In genomic region chr10:130935897-130936550, GRCh38 we compare ENCODE assay signal across 27 cellular contexts.
"Had no signal": no experiment of that assay in that cellular context is flagged by ENCODE, and none has a peak within 500 bp of the region (broad histone marks: within the 10 kb centered on the region; RNA-seq: fewer than 3 reads in every experiment).

No MANE protein-coding gene starts in this region.

- H3K27ac ChIP-seq: neutrophil, pancreas, stomach, upper lobe of right lung had no signal

- H3K27ac Mint-ChIP-seq: activated naive CD4-positive, alpha-beta T cell treated with anti-CD3 and anti-CD28 coated beads, Interleukin-2, amount 50 U/mL, for 24 hours; dendritic cell treated with granulocyte-macrophage colony-stimulating factor and Interleukin-4, amounts not matched to agents 40 ng/mL and 50 ng/mL, for 4 days; stimulated activated effector memory CD8-positive, alpha-beta T cell treated with anti-CD3 and anti-CD28 coated beads, Interleukin-12 subunit alpha, Interleukin-12 subunit beta, amount 100 ng/mL, for 72 hours had no signal

- H3K4me2 ChIP-seq: SK-N-SH, smooth muscle cell had no signal

- ATAC-seq: left lobe of liver; sciatic nerve; stimulated activated effector memory CD8-positive, alpha-beta T cell treated with anti-CD3 and anti-CD28 coated beads, Interleukin-12 subunit alpha, Interleukin-12 subunit beta, amount 100 ng/mL, for 72 hours; upper lobe of right lung had no signal

- H3K4me1 ChIP-seq: pancreas, stomach, upper lobe of right lung had no signal

- H3K4me3 ChIP-seq: adrenal gland, pancreas, smooth muscle cell, stomach, upper lobe of right lung had no signal

- H3K4me1 Mint-ChIP-seq: activated naive CD4-positive, alpha-beta T cell treated with anti-CD3 and anti-CD28 coated beads, Interleukin-2, amount 50 U/mL, for 24 hours; naive B cell; stimulated activated effector memory CD8-positive, alpha-beta T cell treated with anti-CD3 and anti-CD28 coated beads, Interleukin-12 subunit alpha, Interleukin-12 subunit beta, amount 100 ng/mL, for 72 hours had no signal

- H3K4me3 Mint-ChIP-seq: activated naive CD4-positive, alpha-beta T cell treated with anti-CD3 and anti-CD28 coated beads, Interleukin-2, amount 50 U/mL, for 24 hours; dendritic cell treated with granulocyte-macrophage colony-stimulating factor and Interleukin-4, amounts not matched to agents 40 ng/mL and 50 ng/mL, for 4 days; naive B cell; stimulated activated effector memory CD8-positive, alpha-beta T cell treated with anti-CD3 and anti-CD28 coated beads, Interleukin-12 subunit alpha, Interleukin-12 subunit beta, amount 100 ng/mL, for 72 hours had no signal

- H3K9me3 Mint-ChIP-seq: activated naive CD4-positive, alpha-beta T cell treated with anti-CD3 and anti-CD28 coated beads, Interleukin-2, amount 50 U/mL, for 24 hours; dendritic cell treated with granulocyte-macrophage colony-stimulating factor and Interleukin-4, amounts not matched to agents 40 ng/mL and 50 ng/mL, for 4 days had no signal

- FAIRE-seq: bronchial epithelial cell, keratinocyte, pancreas had no signal

- H3K27me3 Mint-ChIP-seq: activated naive CD4-positive, alpha-beta T cell treated with anti-CD3 and anti-CD28 coated beads, Interleukin-2, amount 50 U/mL, for 24 hours; dendritic cell treated with granulocyte-macrophage colony-stimulating factor and Interleukin-4, amounts not matched to agents 40 ng/mL and 50 ng/mL, for 4 days had no signal

- H3K9me3 ChIP-seq: adrenal gland, neutrophil, pancreas, SK-N-SH, stomach, upper lobe of right lung had no signal

- H3K36me3 Mint-ChIP-seq: activated naive CD4-positive, alpha-beta T cell treated with anti-CD3 and anti-CD28 coated beads, Interleukin-2, amount 50 U/mL, for 24 hours; naive B cell; stimulated activated effector memory CD8-positive, alpha-beta T cell treated with anti-CD3 and anti-CD28 coated beads, Interleukin-12 subunit alpha, Interleukin-12 subunit beta, amount 100 ng/mL, for 72 hours had no signal

- DNase-seq: activated CD4-positive, alpha-beta T cell treated with anti-CD3 and anti-CD28 coated beads, Interleukin-2, amount 50 U/mL, for 1 hour; activated CD8-positive, alpha-beta memory T cell treated with anti-CD3 and anti-CD28 coated beads for 24 hours; activated CD8-positive, alpha-beta memory T cell treated with anti-CD3 and anti-CD28 coated beads, Interleukin-2, amount 50 U/mL, for 48 hours; activated effector memory CD4-positive, alpha-beta T cell treated with anti-CD3 and anti-CD28 coated beads, Interleukin-2, amount 50 U/mL, for 16 hours; activated T-cell treated with anti-CD3 and anti-CD28 coated beads, Interleukin-2, amount 50 U/mL, for 48 hours; cerebellar nuclear complex; effector memory CD4-positive, alpha-beta T cell; hippocampal formation; mammary epithelial cell; naive B cell; pancreas; SK-N-SH; stimulated activated CD4-positive, alpha-beta T cell treated with anti-CD3 and anti-CD28 coated beads, Interleukin-4, amount 100 ng/mL, for 24 hours; stomach; T-helper 1 cell; T-helper 9 cell; upper lobe of right lung had no signal

- H3K36me3 ChIP-seq: adrenal gland, neutrophil, pancreas, stomach, upper lobe of right lung had no signal

- H3K27me3 ChIP-seq: adrenal gland, neutrophil, pancreas had no signal

- H3K9me2 ChIP-seq: SK-N-SH had no signal
